ENCODE assay signal across 8 cellular contexts in genomic region chrX:47540754-47541538, GRCh38. TPM values are rescaled to one million over a fixed set of nuclear protein-coding genes. Genes with fewer than 3 reads are reported as not detected.
DNase-seq lines count a peak whose midpoint lies in the region; ATAC-seq and TF ChIP-seq lines count a peak whose summit lies in the region.

No MANE protein-coding gene starts in this region.

- no peak for DNase-seq in CD14-positive monocyte (ENCODE audit: low spot score)
- DNase-seq in HT-29 (ENCODE audit: low spot score), result peak; percentile 92
- DNase-seq in NCI-H82 treated with DMSO at 0.1 percent for 48 hours (lab: John Stamatoyannopoulos, UW; ENCODE audit: unreplicated experiment), result peak; percentile 74
- DNase-seq in breast epithelium (ENCODE audit: low spot score in 2 of 2), result peak; percentile 67 to 79
- DNase-seq in iPS-NIHi11 (ENCODE audit: low spot score), result peak; percentile 91
- DNase-seq in sciatic nerve (ENCODE audit: low spot score), result peak; percentile 79
- no peak for DNase-seq in activated effector memory CD4-positive, alpha-beta T cell treated with anti-CD3 and anti-CD28 coated beads, Interleukin-2, amount 50 U/mL, for 16 hours

- no peaks in the 10 kb centered on the region for H3K9me3 ChIP-seq in breast epithelium

- intact Hi-C loops in CD14-positive monocyte (cut with micrococcal nuclease) (no loop called here), breast epithelium (cut with DNase I; ENCODE audit: low total_unique reads) (no loop called here), sciatic nerve (cut with DNase I) (no loop called here)

- TF ChIP-seq POLR2A in breast epithelium (IDR thresholded peaks at IDR 0.05), result no peak

- peaks cover 0 to 4% of the 10 kb centered on the region in 2 donors for H3K27me3 ChIP-seq in breast epithelium

- peak overlapping the region in 1 of 2 donors; percentile 48 for H3K4me3 Mint-ChIP-seq in CD14-positive monocyte

- TF ChIP-seq CTCF in CD14-positive monocyte (IDR thresholded peaks at IDR 0.05) (peak; percentile 22), breast epithelium (IDR thresholded peaks at IDR 0.05) (peak; percentile 44 to 67 (median 63))

- peaks cover 15% of the 10 kb centered on the region for H3K4me1 Mint-ChIP-seq in CD14-positive monocyte

- H3K4me1 ChIP-seq in breast epithelium, result no peaks in the 10 kb centered on the region

- peak overlapping the region in 3 of 7 donors; percentile 33 to 65 (median 60) for H3K27ac Mint-ChIP-seq in CD14-positive monocyte

- peaks cover 0 to 16% (median 0%) of the 10 kb centered on the region in 3 donors for H3K27me3 Mint-ChIP-seq in CD14-positive monocyte (ENCODE audit: low read depth in 3 of 3)

- H3K36me3 ChIP-seq in breast epithelium, result no peaks in the 10 kb centered on the region

- ATAC-seq in sciatic nerve (peak; percentile 100), GM18511 (IDR thresholded peaks at IDR 0.05; ENCODE audit: unreplicated experiment) (no peak)

- H3K9me3 Mint-ChIP-seq in CD14-positive monocyte, result peaks cover 0 to 2% (median 0%) of the 10 kb centered on the region in 7 donors

- no peak overlapping the region for H3K4me3 ChIP-seq in breast epithelium

- H3K27ac ChIP-seq in breast epithelium, result peak overlapping the region; percentile 42 to 70

- no peaks in the 10 kb centered on the region for H3K36me3 Mint-ChIP-seq in CD14-positive monocyte

RNA-seq across cellular contexts. Expression of gene ARAF, which starts 20.1 kb away (rescaled TPM):
- 10 to 100 TPM; 49.7 to 68.6 TPM for polyA plus RNA-seq in CD14-positive monocyte
- 47.0 and 55.7 TPM in 2 replicates for total RNA-seq in HT-29 (2014; rRNA removed; shearing (Covaris generic))
- 10 to 100 TPM; 27.9 to 37.6 (median 30.6) TPM for total RNA-seq in breast epithelium
- total RNA-seq in sciatic nerve, result 60.5 TPM

RNA-seq across cellular contexts. Expression of gene TIMP1, which starts 41.3 kb away (rescaled TPM):
- polyA plus RNA-seq in CD14-positive monocyte, result 100 to 1,000 TPM; 591 to 682 TPM
- total RNA-seq in HT-29 (2014; rRNA removed; shearing (Covaris generic)), result 116 and 127 TPM in 2 replicates
- total RNA-seq in breast epithelium, result 100 to 1,000 TPM in 2 of 3 donors, 10 to 100 TPM in 1; 85.9 to 225 (median 180) TPM
- 288 TPM for total RNA-seq in sciatic nerve

RNA-seq across cellular contexts. Expression of gene ZNF41, which starts 57.9 kb away (rescaled TPM):
- 1 to 10 TPM; 1.8 to 3.1 TPM for polyA plus RNA-seq in CD14-positive monocyte
- 4.2 and 11.8 TPM in 2 replicates for total RNA-seq in HT-29 (2014; rRNA removed; shearing (Covaris generic))
- 10 to 100 TPM in 1 of 3 donors, 1 to 10 TPM in 2; 7.2 to 14.0 (median 9.2) TPM for total RNA-seq in breast epithelium
- total RNA-seq in sciatic nerve, result 11.6 TPM

Comparison
In these comparisons a context has a peak if more than half of its experiments do, and no peak if none do; other contexts are left out.
1. DNase-seq: peak in HT-29 (single experiment), NCI-H82 treated with DMSO at 0.1 percent for 48 hours (single experiment), breast epithelium (2 of 2), iPS-NIHi11 (single experiment) and sciatic nerve (single experiment); none in CD14-positive monocyte (single experiment) and activated effector memory CD4-positive, alpha-beta T cell treated with anti-CD3 and anti-CD28 coated beads, Interleukin-2, amount 50 U/mL, for 16 hours (single experiment).